In the genomic region with DNA sequence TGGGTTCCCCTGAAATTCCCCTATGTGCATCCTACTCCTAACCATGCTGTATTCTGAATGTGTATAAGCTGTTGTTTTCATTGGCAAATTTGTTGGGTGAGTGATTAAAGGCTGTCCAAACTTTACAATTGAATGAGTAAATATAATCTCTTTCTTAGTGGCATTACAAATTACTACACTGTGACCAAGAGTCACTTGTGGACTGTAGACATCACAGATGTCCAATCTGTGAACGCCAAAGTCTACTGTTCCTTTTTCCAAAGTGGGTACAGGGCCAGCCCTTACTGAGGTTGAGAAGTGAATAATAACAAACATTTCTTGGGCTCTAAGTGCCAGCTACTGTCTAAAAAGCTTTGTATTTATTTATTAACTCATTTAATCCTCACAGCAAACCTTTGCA, we compare ENCODE assay signal across 22 cellular contexts. TPM values are rescaled to one million over a fixed set of nuclear protein-coding genes. Genes with fewer than 3 reads are reported as not detected.
DNase-seq lines count a peak whose midpoint lies in the region; ATAC-seq, FAIRE-seq and TF ChIP-seq lines count a peak whose summit lies in the region.
"Had no signal": no experiment of that assay in that cellular context is flagged by ENCODE, and none has a peak within 500 bp of the region (broad histone marks: within the 10 kb centered on the region; RNA-seq: fewer than 3 reads in every experiment).

No MANE protein-coding gene starts in this region.

- no peak for FAIRE-seq in GM12878 (lab: Jason Lieb, UNC)

- intact Hi-C loops in natural killer cell (cut with micrococcal nuclease): loop anchor here (1.0 kb wide), 2 partner anchors 29 to 42 kb away; a partner anchor contains a TSS
- intact Hi-C loops in GM12878 (cut with micrococcal nuclease; ENCODE audit: unreplicated experiment): loop anchor here (5.0 kb wide), 1 partner anchor 44 kb away; no protein-coding TSS in a partner anchor
- intact Hi-C loops in right lobe of liver (cut with DNase I): no loop called here

- H3K27ac Mint-ChIP-seq in natural killer cell: peak overlapping the region; percentile 81 to 94
- H3K27ac Mint-ChIP-seq in natural killer cell treated with Interleukin-12 subunit alpha and Interleukin-12 subunit beta and Interleukin-15 and Interleukin-18, amount 100 ng/mL, for 72 hours: peak overlapping the region in 1 of 2 donors; percentile 63

- no peak for TF ChIP-seq POLR2A in GM12878 (IDR thresholded peaks at IDR 0.05; ENCODE audit: low read depth, low read length)
- no peak for TF ChIP-seq POLR2A in right lobe of liver (IDR thresholded peaks at IDR 0.05)

- H3K9ac ChIP-seq in GM12878 (ENCODE audit: control insufficient read depth, insufficient read depth, low read length): no peak overlapping the region

- no TSS peak for BruUV-seq in GM12878 (replicated peaks; lab: Mats Ljungman, UMichigan)

- H3K36me3 ChIP-seq in GM12878 (ENCODE audit: control insufficient read depth in 2 of 2, insufficient read depth in 2 of 2, low read length in 1 of 2): no peaks in the 10 kb centered on the region
- H3K36me3 ChIP-seq in right lobe of liver: no peaks in the 10 kb centered on the region
- H3K36me3 ChIP-seq: SJSA1 had no signal

- H3K4me1 ChIP-seq in GM12878 (ENCODE audit: control insufficient read depth, insufficient read depth, low read length): peaks cover 33% of the 10 kb centered on the region
- H3K4me1 ChIP-seq in right lobe of liver: peaks cover 0 to 40% (median 4%) of the 10 kb centered on the region in 4 donors
- H3K4me1 ChIP-seq: SJSA1 had no signal

- ATAC-seq in natural killer cell (no peak), GM12878 (no peak), right lobe of liver (peak; percentile 52 to 72 (median 64)), HG02610 (IDR thresholded peaks at IDR 0.05; ENCODE audit: unreplicated experiment) (no peak)
- no peak for ATAC-seq in natural killer cell treated with Interleukin-12 subunit alpha and Interleukin-12 subunit beta and Interleukin-15 and Interleukin-18, amount 100 ng/mL, for 72 hours
- ATAC-seq: Right ventricle myocardium inferior had no signal

- RAD21 ChIA-PET in GM12878 (lab: Charles Lee; ENCODE audit: unreplicated experiment): interaction anchor here (1.3 to 1.8 kb wide), 2 partner anchors 11 to 50 kb away, joined by 3 to 8 read pairs; no protein-coding TSS in a partner anchor

- no peak overlapping the region for H3K4me2 ChIP-seq in GM12878 (ENCODE audit: control insufficient read depth, insufficient read depth)

- H3K27me3 Mint-ChIP-seq in natural killer cell (ENCODE audit: low read depth in 2 of 2): no peaks in the 10 kb centered on the region
- no peaks in the 10 kb centered on the region for H3K27me3 Mint-ChIP-seq in natural killer cell treated with Interleukin-12 subunit alpha and Interleukin-12 subunit beta and Interleukin-15 and Interleukin-18, amount 100 ng/mL, for 72 hours

- H3K4me3 Mint-ChIP-seq in natural killer cell: no peak overlapping the region
- H3K4me3 Mint-ChIP-seq in natural killer cell treated with Interleukin-12 subunit alpha and Interleukin-12 subunit beta and Interleukin-15 and Interleukin-18, amount 100 ng/mL, for 72 hours: no peak overlapping the region
- H3K4me3 Mint-ChIP-seq: H9, HFFc6 had no signal

- no peaks in the 10 kb centered on the region for H3K36me3 Mint-ChIP-seq in natural killer cell
- no peaks in the 10 kb centered on the region for H3K36me3 Mint-ChIP-seq in natural killer cell treated with Interleukin-12 subunit alpha and Interleukin-12 subunit beta and Interleukin-15 and Interleukin-18, amount 100 ng/mL, for 72 hours

- SMC1A ChIA-PET in GM12878 (lab: Charles Lee; ENCODE audit: uncharacterized antibody, unreplicated experiment): interaction anchor here (1.0 to 4.8 kb wide), 8 partner anchors 11 to 133 kb away, joined by 3 to 30 read pairs (median 4); no protein-coding TSS in a partner anchor

- DNase-seq in natural killer cell: no peak
- no peak for DNase-seq in natural killer cell treated with Interleukin-12 subunit alpha and Interleukin-12 subunit beta and Interleukin-15 and Interleukin-18, amount 100 ng/mL, for 72 hours (ENCODE audit: low spot score)
- no peak for DNase-seq in GM12878 (ENCODE audit: low read depth, low spot score)
- no peak for DNase-seq in right lobe of liver
- DNase-seq in caudate nucleus (lab: John Stamatoyannopoulos, UW): no peak
- DNase-seq in occipital lobe (lab: John Stamatoyannopoulos, UW): no peak
- DNase-seq in foreskin melanocyte: no peak
- DNase-seq: AML-193, H9, KG1, NCI-H1105, NCI-H146, NCI-H2029, NCI-H345, NCI-H524, NCI-H82 had no signal

- no peak for TF ChIP-seq RAD21 in GM12878 (IDR thresholded peaks at IDR 0.05; ENCODE audit: insufficient read depth, low read depth, low read length)

- no peaks in the 10 kb centered on the region for H3K9me3 Mint-ChIP-seq in natural killer cell
- H3K9me3 Mint-ChIP-seq in natural killer cell treated with Interleukin-12 subunit alpha and Interleukin-12 subunit beta and Interleukin-15 and Interleukin-18, amount 100 ng/mL, for 72 hours: no peaks in the 10 kb centered on the region
- H3K9me3 Mint-ChIP-seq: H9, HFFc6 had no signal

- TF ChIP-seq CTCF in natural killer cell (IDR thresholded peaks at IDR 0.05) (no peak), GM12878 (IDR thresholded peaks at IDR 0.05 in 2 of 3, conservative IDR thresholded peaks at IDR 0.05 in 1 of 3; ENCODE audit: control insufficient read depth in 2 of 3, extremely low read depth in 1 of 3, insufficient read depth in 1 of 3, low read depth in 3 of 3, low read length in 3 of 3) (no peak), right lobe of liver (IDR thresholded peaks at IDR 0.05) (no peak)

- H3K4me3 ChIP-seq in GM12878 (no peak overlapping the region), right lobe of liver (no peak overlapping the region)
- H3K4me3 ChIP-seq: SJSA1 had no signal

- H3K79me2 ChIP-seq in GM12878 (ENCODE audit: control insufficient read depth, insufficient read depth, low read length): peaks cover 9% of the 10 kb centered on the region

- no peaks in the 10 kb centered on the region for H4K20me1 ChIP-seq in GM12878 (ENCODE audit: control insufficient read depth, insufficient read depth)

- POLR2A ChIA-PET in GM12878 (lab: Charles Lee): interaction anchor here (0.5 to 4.3 kb wide), 4 partner anchors 13 to 24 kb away, joined by 3 to 16 read pairs (median 3); no protein-coding TSS in a partner anchor

- H3K4me1 Mint-ChIP-seq in natural killer cell: peaks cover 52 to 63% of the 10 kb centered on the region in 2 donors
- H3K4me1 Mint-ChIP-seq in natural killer cell treated with Interleukin-12 subunit alpha and Interleukin-12 subunit beta and Interleukin-15 and Interleukin-18, amount 100 ng/mL, for 72 hours (ENCODE audit: low read depth in 2 of 2): peaks cover 46 to 62% of the 10 kb centered on the region in 2 donors

- H3K9me3 ChIP-seq in GM12878 (replicated peaks; ENCODE audit: control insufficient read depth, insufficient read depth, low read length): no peaks in the 10 kb centered on the region
- no peaks in the 10 kb centered on the region for H3K9me3 ChIP-seq in right lobe of liver
- H3K9me3 ChIP-seq: SJSA1 had no signal

- CTCF ChIA-PET in GM12878 (lab: Yijun Ruan, JAX): interaction anchor here (1.2 kb wide), 1 partner anchor 10 kb away, joined by 3 read pairs; no protein-coding TSS in a partner anchor

- in situ Hi-C loops in GM12878 (cut with MboI): no loop called here

- WGBS in GM12878 (ENCODE audit: insufficient coverage, insufficient replicate concordance, low lambda C conversion rate, missing lambda C conversion rate): 52% methylated on average over 1 of the region's 1 CpG
- WGBS in right lobe of liver (ENCODE audit: insufficient coverage, low coverage, low lambda C conversion rate, missing lambda C conversion rate): 46% methylated on average over 1 of the region's 1 CpG

- no peak overlapping the region for H2AFZ ChIP-seq in GM12878 (ENCODE audit: control insufficient read depth, low read depth, low read length)

- TF ChIP-seq EP300 in GM12878 (IDR thresholded peaks at IDR 0.05; ENCODE audit: borderline replicate concordance in 1 of 2, control insufficient read depth in 1 of 2, low read depth in 2 of 2, low read length in 2 of 2): no peak

- H3K27ac ChIP-seq in GM12878 (ENCODE audit: control insufficient read depth, insufficient read depth) (no peak overlapping the region), right lobe of liver (no peak overlapping the region), caudate nucleus (ENCODE audit: low read depth, low read length) (no peak overlapping the region)
- H3K27ac ChIP-seq: C4-2B, HL-60, SJSA1 had no signal

- H3K27me3 ChIP-seq in GM12878 (replicated peaks in 1 of 2; ENCODE audit: control insufficient read depth in 2 of 2, insufficient read depth in 2 of 2, low read length in 1 of 2) (no peaks in the 10 kb centered on the region), right lobe of liver (no peaks in the 10 kb centered on the region)
- H3K27me3 ChIP-seq: SJSA1 had no signal

TF ChIP-seq in GM12878, 131 proteins besides CTCF, POLR2A, EP300 and RAD21 (continues in another document):
- no peak for TF ChIP-seq NR2F1 (conservative IDR thresholded peaks at IDR 0.05)

RNA-seq across cellular contexts. Expression of a gene that starts 29.7 kb away (rescaled TPM):
- total RNA-seq in natural killer cell (10 to 100 TPM; 36.9 to 47.7 (median 39.8) TPM), GM12878 (2014; rRNA removed) (17.1 and 19.3 TPM in 2 replicates), GM12878 (2014; rRNA removed; fragmentation: Illumina TruSeq; extraction: Trizol) (15.4 and 16.2 TPM in 2 replicates), GM12878 (2021) (21.7 and 25.7 TPM in 2 replicates), right lobe of liver (10 to 100 TPM; 14.9 to 22.9 (median 16.3) TPM), occipital lobe (23.2 TPM)
- 10 to 100 TPM; 28.8 to 31.9 TPM for total RNA-seq in natural killer cell treated with Interleukin-12 subunit alpha and Interleukin-12 subunit beta and Interleukin-15 and Interleukin-18, amount 100 ng/mL, for 72 hours
- 50.7 and 65.2 TPM in 2 replicates for total RNA-seq in GM12878 (2013; cell fraction: nucleolus; rRNA removed)
- polyA plus RNA-seq in GM12878 (2011; ENCODE audit: low read depth): 6.2 TPM
- polyA plus RNA-seq in GM12878 (2011; rRNA removed) (22.9 and 24.7 TPM in 2 replicates), GM12878 (2014; fragmentation: Illumina TruSeq; extraction: Trizol) (22.4 and 22.6 TPM in 2 replicates), GM12878 (2014; fragmentation: Nextera tagmentation; extraction: Ambion mirVana) (1 to 10 TPM; 5.0 to 8.1 TPM), GM12878 (2014; rRNA removed) (16.0 and 16.5 TPM in 2 replicates), GM12878 (2016; fragmentation: Nextera tagmentation; extraction: Ambion mirVana) (10 to 100 TPM; 10.8 to 12.7 TPM)
- polyA plus RNA-seq in GM12878 (2011; cell fraction: cytosol; rRNA removed): 13.3 and 15.2 TPM in 2 replicates
- polyA plus RNA-seq in GM12878 (2011; cell fraction: nucleus; rRNA removed): 9.5 and 11.1 TPM in 2 replicates
- 8.7 TPM in 2 replicates for polyA plus RNA-seq in GM12878 (2012)
- 19.7 and 33.3 TPM in 2 replicates for polyA minus RNA-seq in GM12878 (2011; rRNA and poly(A)+ RNA removed)
- 9.6 and 12.2 TPM in 2 replicates for polyA minus RNA-seq in GM12878 (2011; cell fraction: cytosol; rRNA and poly(A)+ RNA removed)
- 13.5 and 23.0 TPM in 2 replicates for polyA minus RNA-seq in GM12878 (2011; cell fraction: nucleus; rRNA and poly(A)+ RNA removed)

Comparison
In these comparisons a context has a peak if more than half of its experiments do, and no peak if none do; other contexts are left out.
1. ATAC-seq: peak in right lobe of liver (4 of 4); none in natural killer cell (0 of 3), natural killer cell treated with Interleukin-12 subunit alpha and Interleukin-12 subunit beta and Interleukin-15 and Interleukin-18, amount 100 ng/mL, for 72 hours (0 of 2), GM12878 (single experiment) and HG02610 (single experiment).
2. intact Hi-C loops: an anchor here in natural killer cell (1.0 kb wide) and GM12878 (5.0 kb wide); none called in right lobe of liver.